ENCODE assay signal across 25 cellular contexts in the genomic region with DNA sequence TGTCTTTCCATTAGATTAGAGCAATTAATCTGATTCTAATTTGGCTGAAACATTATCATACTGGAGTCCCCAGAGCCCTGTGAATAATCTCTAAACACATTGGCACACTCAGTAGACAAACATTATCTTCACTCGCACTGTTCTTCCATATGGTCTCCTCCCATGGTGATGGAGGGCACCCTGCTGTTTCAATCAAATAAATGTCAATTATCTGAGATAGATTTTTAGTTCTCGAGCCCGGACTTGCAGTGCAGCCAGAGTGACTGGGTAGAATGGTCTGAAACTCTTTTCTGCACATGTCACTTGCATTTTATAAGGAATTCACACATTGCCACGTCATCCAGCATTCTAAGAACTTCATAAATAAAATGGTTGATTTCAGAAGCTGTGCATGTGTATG.
A peak's percentile ranks its signal among the peaks of the same experiment; 100 is the strongest.
DNase-seq lines count a peak whose midpoint lies in the region; ATAC-seq and TF ChIP-seq lines count a peak whose summit lies in the region.
"Had no signal": no experiment of that assay in that cellular context is flagged by ENCODE, and none has a peak within 500 bp of the region (broad histone marks: within the 10 kb centered on the region; RNA-seq: fewer than 3 reads in every experiment).

No MANE protein-coding gene starts in this region.

- no peak overlapping the region for H2AFZ ChIP-seq in mammary epithelial cell (ENCODE audit: low read depth, low read length)

- H3K4me2 ChIP-seq in mammary epithelial cell (ENCODE audit: insufficient read depth, low read depth, low read length), result no peak overlapping the region

- BruUV-seq in mammary epithelial cell (replicated peaks; lab: Mats Ljungman, UMichigan), result no TSS peak

- no peaks in the 10 kb centered on the region for H4K20me1 ChIP-seq in mammary epithelial cell (ENCODE audit: insufficient read depth, low read length)

- H3K4me1 Mint-ChIP-seq in glutamatergic neuron (ENCODE audit: low read depth, unreplicated experiment), result peaks cover 7% of the 10 kb centered on the region
- H3K4me1 Mint-ChIP-seq: naive thymus-derived CD4-positive, alpha-beta T cell; stimulated activated naive B cell treated with anti-CD40 and anti-IgM and Interleukin-4, amounts not matched to agents 10 μg/mL and 1 μg/mL and 100 μg/mL, for 72 hours had no signal

- in situ Hi-C loops in mammary epithelial cell (cut with MboI; ENCODE audit: low sequenced_read_pairs in 2 of 2), result no loop called here

- no peaks in the 10 kb centered on the region for H3K27me3 ChIP-seq in mammary epithelial cell (ENCODE audit: insufficient read depth, low read length)
- H3K27me3 ChIP-seq: gastrocnemius medialis, sigmoid colon, SJCRH30, tibial artery had no signal

- peaks cover 10% of the 10 kb centered on the region for H3K27me3 Mint-ChIP-seq in glutamatergic neuron (ENCODE audit: unreplicated experiment)

- CTCF ChIA-PET in mammary epithelial cell (lab: Charles Lee; ENCODE audit: low non-redundant PET), result no interaction called here

- intact Hi-C loops in mammary epithelial cell (cut with micrococcal nuclease), result no loop called here

- no peaks in the 10 kb centered on the region for H3K79me2 ChIP-seq in mammary epithelial cell (ENCODE audit: insufficient read depth, low read length)

- DNase-seq in NCI-H1417 (lab: John Stamatoyannopoulos, UW) (peak; percentile 44 to 83 (median 51)), NCI-H1417 treated with DMSO at 0.1 percent for 48 hours (lab: John Stamatoyannopoulos, UW) (no peak), NCI-H1105 (lab: John Stamatoyannopoulos, UW) (peak; percentile 30), NCI-H446 treated with DMSO at 0.1 percent for 48 hours (lab: John Stamatoyannopoulos, UW) (peak; percentile 90), glutamatergic neuron (no peak), mammary epithelial cell (no peak)
- no peak for DNase-seq in activated T-cell treated with anti-CD3 and anti-CD28 coated beads, Interleukin-2, amount 50 U/mL, for 48 hours
- DNase-seq: activated CD4-positive, alpha-beta memory T cell treated with anti-CD3 and anti-CD28 coated beads for 36 hours; activated T-cell treated with anti-CD3 and anti-CD28 coated beads for 4 hours; BE2C; gastrocnemius medialis; GDM1; mesenchymal stem cell; naive thymus-derived CD4-positive, alpha-beta T cell; NCI-H774; pancreas; sigmoid colon; SJCRH30; stimulated activated naive B cell treated with anti-CD40 and anti-IgM and Interleukin-4, amounts not matched to agents 10 μg/mL and 1 μg/mL and 100 μg/mL, for 72 hours; tibial artery had no signal

- H3K4me3 Mint-ChIP-seq in glutamatergic neuron (ENCODE audit: unreplicated experiment), result no peak overlapping the region
- H3K4me3 Mint-ChIP-seq: activated CD4-positive, alpha-beta memory T cell treated with anti-CD3 and anti-CD28 coated beads for 36 hours; naive thymus-derived CD4-positive, alpha-beta T cell; stimulated activated naive B cell treated with anti-CD40 and anti-IgM and Interleukin-4, amounts not matched to agents 10 μg/mL and 1 μg/mL and 100 μg/mL, for 72 hours had no signal

- dilution Hi-C loops in mammary epithelial cell (cut with HindIII; ENCODE audit: low sequenced_read_pairs), result loop anchor here (5.0 kb wide), 1 partner anchor 60 kb away; no protein-coding TSS in a partner anchor

- H3K27ac ChIP-seq in mammary epithelial cell (ENCODE audit: insufficient read depth, low read depth, low read length), result no peak overlapping the region
- H3K27ac ChIP-seq: 22Rv1, gastrocnemius medialis, HL-60, pancreas, sigmoid colon, SJCRH30, tibial artery had no signal

- peak overlapping the region; percentile 42 for H3K27ac Mint-ChIP-seq in glutamatergic neuron (ENCODE audit: unreplicated experiment)
- H3K27ac Mint-ChIP-seq: activated CD4-positive, alpha-beta memory T cell treated with anti-CD3 and anti-CD28 coated beads for 36 hours; naive thymus-derived CD4-positive, alpha-beta T cell; stimulated activated naive B cell treated with anti-CD40 and anti-IgM and Interleukin-4, amounts not matched to agents 10 μg/mL and 1 μg/mL and 100 μg/mL, for 72 hours had no signal

- WGBS in mammary epithelial cell (ENCODE audit: low coverage, missing lambda C conversion rate), result 60% methylated on average over 4 of the region's 4 CpGs

- TF ChIP-seq CTCF in glutamatergic neuron (IDR thresholded peaks at IDR 0.05; ENCODE audit: partially characterized antibody, unreplicated experiment), result no peak
- TF ChIP-seq CTCF in mammary epithelial cell (conservative IDR thresholded peaks at IDR 0.05 in 1 of 2, IDR thresholded peaks at IDR 0.05 in 1 of 2; ENCODE audit: extremely low read depth in 1 of 2, insufficient read depth in 1 of 2, low read depth in 1 of 2, low read length in 2 of 2), result no peak

- no peaks in the 10 kb centered on the region for H3K36me3 Mint-ChIP-seq in glutamatergic neuron (ENCODE audit: unreplicated experiment)
- H3K36me3 Mint-ChIP-seq: activated CD4-positive, alpha-beta memory T cell treated with anti-CD3 and anti-CD28 coated beads for 36 hours; naive thymus-derived CD4-positive, alpha-beta T cell; stimulated activated naive B cell treated with anti-CD40 and anti-IgM and Interleukin-4, amounts not matched to agents 10 μg/mL and 1 μg/mL and 100 μg/mL, for 72 hours had no signal

- no peak for ATAC-seq in GM19452 (IDR thresholded peaks at IDR 0.05; ENCODE audit: unreplicated experiment)
- ATAC-seq: gastrocnemius medialis; HCT116; naive thymus-derived CD4-positive, alpha-beta T cell; Panc1; pancreas; stimulated activated naive B cell treated with anti-CD40 and anti-IgM and Interleukin-4, amounts not matched to agents 10 μg/mL and 1 μg/mL and 100 μg/mL, for 72 hours had no signal

- no peaks in the 10 kb centered on the region for H3K4me1 ChIP-seq in mammary epithelial cell (ENCODE audit: insufficient read depth, low read length)
- H3K4me1 ChIP-seq: BE2C, gastrocnemius medialis, pancreas, sigmoid colon, tibial artery had no signal

- H3K4me3 ChIP-seq in mammary epithelial cell (replicated peaks in 1 of 3; ENCODE audit: insufficient read depth in 1 of 3, low read depth in 2 of 3, low read length in 3 of 3), result no peak overlapping the region
- H3K4me3 ChIP-seq: gastrocnemius medialis, pancreas, sigmoid colon, SJCRH30, tibial artery had no signal

- no peaks in the 10 kb centered on the region for H3K36me3 ChIP-seq in mammary epithelial cell (ENCODE audit: insufficient read depth, low read length)
- H3K36me3 ChIP-seq: BE2C, gastrocnemius medialis, pancreas, sigmoid colon, SJCRH30, tibial artery had no signal

- H3K9me3 ChIP-seq in mammary epithelial cell (replicated peaks; ENCODE audit: insufficient read depth, low read length), result no peaks in the 10 kb centered on the region
- H3K9me3 ChIP-seq: BE2C, gastrocnemius medialis, pancreas, sigmoid colon, SJCRH30, tibial artery had no signal

- H3K9me3 Mint-ChIP-seq in glutamatergic neuron (ENCODE audit: unreplicated experiment), result peaks cover 4% of the 10 kb centered on the region
- H3K9me3 Mint-ChIP-seq: activated CD4-positive, alpha-beta memory T cell treated with anti-CD3 and anti-CD28 coated beads for 36 hours; naive thymus-derived CD4-positive, alpha-beta T cell; stimulated activated naive B cell treated with anti-CD40 and anti-IgM and Interleukin-4, amounts not matched to agents 10 μg/mL and 1 μg/mL and 100 μg/mL, for 72 hours had no signal

- H3K9ac ChIP-seq in mammary epithelial cell (ENCODE audit: insufficient read depth, low read length), result no peak overlapping the region

Comparison
In these comparisons a context has a peak if more than half of its experiments do, and no peak if none do; other contexts are left out.
1. DNase-seq: peak in NCI-H1417 (3 of 3), NCI-H1105 (single experiment) and NCI-H446 treated with DMSO at 0.1 percent for 48 hours (single experiment); none in NCI-H1417 treated with DMSO at 0.1 percent for 48 hours (single experiment), glutamatergic neuron (single experiment), activated T-cell treated with anti-CD3 and anti-CD28 coated beads, Interleukin-2, amount 50 U/mL, for 48 hours (0 of 2) and mammary epithelial cell (single experiment).